ENCODE assay signal across 30 cellular contexts in genomic region chr3:23459437-23459836, GRCh38.
"Had no signal": no experiment of that assay in that cellular context is flagged by ENCODE, and none has a peak within 500 bp of the region (broad histone marks: within the 10 kb centered on the region; RNA-seq: fewer than 3 reads in every experiment).

No MANE protein-coding gene starts in this region.

- H3K36me3 ChIP-seq: breast epithelium, esophagus muscularis mucosa, stomach, thyroid gland, upper lobe of left lung, vagina had no signal

- H3K27me3 Mint-ChIP-seq: activated CD4-positive, alpha-beta memory T cell treated with anti-CD3 and anti-CD28 coated beads, Interleukin-2, amount 10 ng/mL, durations not matched to agents 7 days and 5 days; activated CD4-positive, alpha-beta T cell treated with anti-CD3 and anti-CD28 coated beads, Interleukin-2, amount 10 ng/mL, durations not matched to agents 7 days and 5 days; activated T-helper 17 cell treated with anti-CD3 and anti-CD28 coated beads, Interleukin-2, amount 50 U/mL, for 72 hours; stimulated activated naive B cell treated with anti-CD40 and anti-IgM and Interleukin-4, amounts not matched to agents 10 μg/mL and 1 μg/mL and 100 μg/mL, for 72 hours; T-helper 17 cell had no signal

- H3K9ac ChIP-seq: parathyroid adenoma had no signal

- H3K4me3 Mint-ChIP-seq: activated CD4-positive, alpha-beta memory T cell treated with anti-CD3 and anti-CD28 coated beads, Interleukin-2, amount 10 ng/mL, durations not matched to agents 7 days and 5 days; activated CD4-positive, alpha-beta T cell treated with anti-CD3 and anti-CD28 coated beads, Interleukin-2, amount 10 ng/mL, durations not matched to agents 7 days and 5 days; activated T-cell treated with anti-CD3 and anti-CD28 coated beads, Interleukin-2, amount 50 U/mL, for 4 hours; activated T-helper 17 cell treated with anti-CD3 and anti-CD28 coated beads, Interleukin-2, amount 50 U/mL, for 72 hours; mesothelial cell of epicardium; naive thymus-derived CD4-positive, alpha-beta T cell; stimulated activated naive B cell treated with anti-CD40 and anti-IgM and Interleukin-4, amounts not matched to agents 10 μg/mL and 1 μg/mL and 100 μg/mL, for 72 hours; T-helper 17 cell had no signal

- H3K4me2 ChIP-seq: smooth muscle cell had no signal

- DNase-seq: activated CD4-positive, alpha-beta memory T cell treated with anti-CD3 and anti-CD28 coated beads, Interleukin-2, amount 10 ng/mL, durations not matched to agents 7 days and 5 days; activated CD4-positive, alpha-beta T cell treated with anti-CD3 and anti-CD28 coated beads, Interleukin-2, amount 10 ng/mL, durations not matched to agents 7 days and 5 days; activated CD4-positive, CD25-positive, alpha-beta regulatory T cell treated with anti-CD3 and anti-CD28 coated beads, Interleukin-2, amount 50 U/mL, for 72 hours; activated gamma-delta T cell treated with Interleukin-2 at 50 U/mL for 16 hours; activated naive CD4-positive, alpha-beta T cell treated with anti-CD3 and anti-CD28 coated beads, Interleukin-2, amount 50 U/mL, for 16 hours; activated T-cell treated with anti-CD3 and anti-CD28 coated beads, Interleukin-2, amount 50 U/mL, for 4 hours; amniotic stem cell; central memory CD4-positive, alpha-beta T cell; dermis blood vessel endothelial cell; effector CD4-positive, alpha-beta T cell; foreskin melanocyte; naive thymus-derived CD4-positive, alpha-beta T cell; nucleus accumbens; stimulated activated CD4-positive, alpha-beta T cell treated with anti-CD3 and anti-CD28 coated beads, Interleukin-1b, Interleukin-23, amount 100 ng/mL, for 48 hours; stimulated activated naive B cell treated with anti-CD40 and anti-IgM and Interleukin-4, amounts not matched to agents 10 μg/mL and 1 μg/mL and 100 μg/mL, for 72 hours; stomach; T-helper 17 cell; T1000; thyroid gland; upper lobe of left lung had no signal

- H3K27ac Mint-ChIP-seq: activated CD4-positive, alpha-beta memory T cell treated with anti-CD3 and anti-CD28 coated beads, Interleukin-2, amount 10 ng/mL, durations not matched to agents 7 days and 5 days; activated CD4-positive, alpha-beta T cell treated with anti-CD3 and anti-CD28 coated beads, Interleukin-2, amount 10 ng/mL, durations not matched to agents 7 days and 5 days; activated T-helper 17 cell treated with anti-CD3 and anti-CD28 coated beads, Interleukin-2, amount 50 U/mL, for 72 hours; mesothelial cell of epicardium; naive thymus-derived CD4-positive, alpha-beta T cell; stimulated activated naive B cell treated with anti-CD40 and anti-IgM and Interleukin-4, amounts not matched to agents 10 μg/mL and 1 μg/mL and 100 μg/mL, for 72 hours; T-helper 17 cell had no signal

- H3K4me1 Mint-ChIP-seq: activated CD4-positive, alpha-beta memory T cell treated with anti-CD3 and anti-CD28 coated beads, Interleukin-2, amount 10 ng/mL, durations not matched to agents 7 days and 5 days; activated T-helper 17 cell treated with anti-CD3 and anti-CD28 coated beads, Interleukin-2, amount 50 U/mL, for 72 hours; mesothelial cell of epicardium; T-helper 17 cell had no signal

- H3K27ac ChIP-seq: breast epithelium, esophagus muscularis mucosa, parathyroid adenoma, stomach, thyroid gland, upper lobe of left lung, vagina had no signal

- ATAC-seq: activated T-cell treated with anti-CD3 and anti-CD28 coated beads, Interleukin-2, amount 50 U/mL, for 4 hours; activated T-helper 17 cell treated with anti-CD3 and anti-CD28 coated beads, Interleukin-2, amount 50 U/mL, for 72 hours; naive thymus-derived CD4-positive, alpha-beta T cell; sciatic nerve; stimulated activated naive B cell treated with anti-CD40 and anti-IgM and Interleukin-4, amounts not matched to agents 10 μg/mL and 1 μg/mL and 100 μg/mL, for 72 hours; T-helper 17 cell had no signal

- H3K4me3 ChIP-seq: breast epithelium, esophagus muscularis mucosa, smooth muscle cell, stomach, thyroid gland, upper lobe of left lung, vagina had no signal

- H3K9me3 ChIP-seq: breast epithelium, esophagus muscularis mucosa, stomach, thyroid gland, upper lobe of left lung, vagina had no signal

- H3K9me3 Mint-ChIP-seq: activated CD4-positive, alpha-beta memory T cell treated with anti-CD3 and anti-CD28 coated beads, Interleukin-2, amount 10 ng/mL, durations not matched to agents 7 days and 5 days had no signal

- H3K79me2 ChIP-seq: parathyroid adenoma had no signal

- H2AFZ ChIP-seq: parathyroid adenoma had no signal

- H3K27me3 ChIP-seq: breast epithelium, esophagus muscularis mucosa, stomach, thyroid gland, upper lobe of left lung, vagina had no signal

- FAIRE-seq: colon, islet of Langerhans had no signal

- H3K4me1 ChIP-seq: breast epithelium had no signal
